ENCODE assay signal across 2 cellular contexts in the genomic region with DNA sequence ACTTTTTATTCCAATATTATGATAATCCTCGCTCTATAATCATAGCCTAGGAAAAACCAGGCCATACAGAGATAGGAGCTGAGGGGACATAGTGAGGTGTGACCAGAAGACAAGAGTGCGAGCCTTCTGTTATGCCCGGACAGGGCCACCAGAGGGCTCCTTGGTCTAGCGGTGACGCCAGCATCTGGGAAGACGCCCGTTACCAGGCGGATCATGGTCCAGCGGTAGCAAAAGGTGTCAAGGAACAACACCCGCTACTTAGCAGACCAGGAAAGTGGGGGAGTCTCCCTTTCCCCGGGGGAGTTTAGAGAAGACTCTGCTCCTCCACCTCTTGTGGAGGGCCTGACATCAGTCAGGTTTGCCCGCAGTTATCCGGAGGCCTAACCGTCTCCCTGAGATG.
TF ChIP-seq lines count a peak whose summit lies in the region.

No MANE protein-coding gene starts in this region.

TF ChIP-seq in GM12878, 131 proteins besides CTCF, POLR2A, EP300 and RAD21:
- TF ChIP-seq, protein P1, sequence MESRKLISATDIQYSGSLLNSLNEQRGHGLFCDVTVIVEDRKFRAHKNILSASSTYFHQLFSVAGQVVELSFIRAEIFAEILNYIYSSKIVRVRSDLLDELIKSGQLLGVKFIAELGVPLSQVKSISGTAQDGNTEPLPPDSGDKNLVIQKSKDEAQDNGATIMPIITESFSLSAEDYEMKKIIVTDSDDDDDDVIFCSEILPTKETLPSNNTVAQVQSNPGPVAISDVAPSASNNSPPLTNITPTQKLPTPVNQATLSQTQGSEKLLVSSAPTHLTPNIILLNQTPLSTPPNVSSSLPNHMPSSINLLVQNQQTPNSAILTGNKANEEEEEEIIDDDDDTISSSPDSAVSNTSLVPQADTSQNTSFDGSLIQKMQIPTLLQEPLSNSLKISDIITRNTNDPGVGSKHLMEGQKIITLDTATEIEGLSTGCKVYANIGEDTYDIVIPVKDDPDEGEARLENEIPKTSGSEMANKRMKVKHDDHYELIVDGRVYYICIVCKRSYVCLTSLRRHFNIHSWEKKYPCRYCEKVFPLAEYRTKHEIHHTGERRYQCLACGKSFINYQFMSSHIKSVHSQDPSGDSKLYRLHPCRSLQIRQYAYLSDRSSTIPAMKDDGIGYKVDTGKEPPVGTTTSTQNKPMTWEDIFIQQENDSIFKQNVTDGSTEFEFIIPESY (IDR thresholded peaks at IDR 0.05), result peak; percentile 99
TF ChIP-seq in GM12878: peak in this region for 1; not testable (repeated sequence) for 130.

TF ChIP-seq in neural cell, 6 proteins besides CTCF, POLR2A, EP300 and RAD21:
- TF ChIP-seq SMC3 (conservative IDR thresholded peaks at IDR 0.05; ENCODE audit: poor library complexity), result peak; percentile 42
